ENCODE assay signal across 8 cellular contexts in genomic region chr3:86990171-86990733, GRCh38. TPM values are rescaled to one million over a fixed set of nuclear protein-coding genes. Genes with fewer than 3 reads are reported as not detected.
DNase-seq lines count a peak whose midpoint lies in the region; ATAC-seq and TF ChIP-seq lines count a peak whose summit lies in the region.

No MANE protein-coding gene starts in this region.

- H2AFZ ChIP-seq in GM23248, result no peak overlapping the region
- peak overlapping the region; percentile 98 for H2AFZ ChIP-seq in PC-3 (ENCODE audit: low read length)

- TF ChIP-seq CTCF in PC-3 (conservative IDR thresholded peaks at IDR 0.05; ENCODE audit: low read depth, low read length), result no peak

- peaks cover 48% of the 10 kb centered on the region for H3K4me1 ChIP-seq in GM23248 (ENCODE audit: insufficient read depth)
- H3K4me1 ChIP-seq in PC-3 (ENCODE audit: insufficient read depth, low read length), result peaks cover 38% of the 10 kb centered on the region
- peaks cover 61% of the 10 kb centered on the region for H3K4me1 ChIP-seq in skeletal muscle satellite cell (ENCODE audit: control insufficient read depth, insufficient read depth, low read length)

- H3K9me3 ChIP-seq in GM23248 (ENCODE audit: low read depth), result no peaks in the 10 kb centered on the region
- no peaks in the 10 kb centered on the region for H3K9me3 ChIP-seq in PC-3 (ENCODE audit: low read length)
- no peaks in the 10 kb centered on the region for H3K9me3 ChIP-seq in skeletal muscle satellite cell (replicated peaks; ENCODE audit: low read length)

- H3K27ac ChIP-seq in GM23248 (peak overlapping the region; percentile 79), PC-3 (ENCODE audit: low read length) (no peak overlapping the region)

- no peaks in the 10 kb centered on the region for H4K20me1 ChIP-seq in GM23248 (ENCODE audit: insufficient read depth)
- no peaks in the 10 kb centered on the region for H4K20me1 ChIP-seq in PC-3 (ENCODE audit: low read length)

- DNase-seq in GM23248 (peak; percentile 72), PC-3 (peak; percentile 62), left cardiac atrium (peak; percentile 27), cerebellar cortex (ENCODE audit: low spot score) (no peak), hippocampal formation (lab: John Stamatoyannopoulos, UW) (no peak), NCI-H1694 (lab: John Stamatoyannopoulos, UW) (no peak)

- H3K79me2 ChIP-seq in GM23248 (ENCODE audit: insufficient read depth) (peaks cover 73% of the 10 kb centered on the region), PC-3 (ENCODE audit: low read length) (no peaks in the 10 kb centered on the region)

- intact Hi-C loops in PC-3 (cut with micrococcal nuclease) (loop anchor here (2.0 to 5.0 kb wide), 6 partner anchors 38 to 342 kb away; no protein-coding TSS in a partner anchor), left cardiac atrium (cut with DNase I) (no loop called here)

- H3K27me3 ChIP-seq in GM23248 (replicated peaks; ENCODE audit: insufficient read depth), result no peaks in the 10 kb centered on the region
- no peaks in the 10 kb centered on the region for H3K27me3 ChIP-seq in PC-3 (ENCODE audit: low read length)
- H3K27me3 ChIP-seq in skeletal muscle satellite cell (ENCODE audit: control insufficient read depth, insufficient read depth, low read length), result no peaks in the 10 kb centered on the region

- POLR2A ChIA-PET in PC-3 (lab: Charles Lee; ENCODE audit: unreplicated experiment), result interaction anchor here (0.6 kb wide), 1 partner anchor 297 kb away, joined by 5 read pairs; no protein-coding TSS in a partner anchor

- peaks cover 84% of the 10 kb centered on the region for H3F3A ChIP-seq in GM23248 (ENCODE audit: insufficient read depth)
- H3F3A ChIP-seq in PC-3 (ENCODE audit: low read length, unreplicated experiment), result no peaks in the 10 kb centered on the region

- H3K4me2 ChIP-seq in GM23248 (ENCODE audit: unreplicated experiment) (peak overlapping the region; percentile 94), PC-3 (ENCODE audit: low read length) (peak overlapping the region; percentile 97), skeletal muscle satellite cell (ENCODE audit: low read length) (peak overlapping the region; percentile 77)

- in situ Hi-C loops in GM23248 (cut with MboI), result loop anchor here (10.0 kb wide), 1 partner anchor 205 kb away; no protein-coding TSS in a partner anchor

- peaks cover 17% of the 10 kb centered on the region; the same call in 1 of the 2 replicates for H3K36me3 ChIP-seq in GM23248 (ENCODE audit: low read depth)
- H3K36me3 ChIP-seq in PC-3 (ENCODE audit: low read depth, low read length), result 0 out of 2 replicates have a peak, but pooled peaks cover 4% of the 10 kb centered on the region
- peaks cover 4% of the 10 kb centered on the region for H3K36me3 ChIP-seq in skeletal muscle satellite cell (ENCODE audit: insufficient read depth, low read length)

- 1 to 2% methylated on average over 19 to 27 of the region's 27 CpGs for WGBS in GM23248 (ENCODE audit: low coverage in 1 of 2, low lambda C conversion rate in 2 of 2, missing lambda C conversion rate in 2 of 2), 2 experiments

- BruUV-seq in PC-3 (replicated peaks; lab: Mats Ljungman, UMichigan), result no TSS peak

- H3K9me2 ChIP-seq in GM23248 (ENCODE audit: insufficient read depth) (no peaks in the 10 kb centered on the region), PC-3 (replicated peaks; ENCODE audit: low read length) (no peaks in the 10 kb centered on the region)

- peak overlapping the region; percentile 89 for H3K4me3 ChIP-seq in GM23248
- peak overlapping the region; percentile 85 for H3K4me3 ChIP-seq in PC-3 (ENCODE audit: low read length)
- H3K4me3 ChIP-seq in skeletal muscle satellite cell (ENCODE audit: low read length), result peak overlapping the region; percentile 95

- ATAC-seq in PC-3, result peak; percentile 56
- ATAC-seq in left cardiac atrium, result peak; percentile 12 to 17
- no peak for ATAC-seq in GM21737 (IDR thresholded peaks at IDR 0.05; ENCODE audit: unreplicated experiment)

- H3K9ac ChIP-seq in GM23248, result peak overlapping the region; percentile 95
- H3K9ac ChIP-seq in PC-3 (ENCODE audit: low read length), result peak overlapping the region; percentile 55; the same call in 1 of the 2 replicates
- H3K9ac ChIP-seq in skeletal muscle satellite cell (ENCODE audit: low read depth, low read length), result peak overlapping the region; percentile 98

- CTCF ChIA-PET in PC-3 (lab: Charles Lee), result interaction anchor here (1.4 kb wide), 1 partner anchor 204 kb away, joined by 4 read pairs; no protein-coding TSS in a partner anchor

RNA-seq across cellular contexts. Expression of gene VGLL3, which starts 0.7 kb away (rescaled TPM):
- total RNA-seq in GM23248 (2014; rRNA removed; shearing (Covaris generic)), result 179 and 213 TPM in 2 replicates
- 80.5 and 85.4 TPM in 2 replicates for polyA plus RNA-seq in GM23248 (2016; fragmentation: Nextera tagmentation; extraction: Ambion mirVana)
- 1.3 and 1.8 TPM in 2 replicates for total RNA-seq in PC-3 (2014; rRNA removed)
- 10 to 100 TPM in 1 of 2 donors, 1 to 10 TPM in 1; 8.2 to 19.4 TPM for total RNA-seq in left cardiac atrium
- total RNA-seq in skeletal muscle satellite cell (2012; rRNA removed), result 59.0 and 59.3 TPM in 2 replicates

Comparison
In these comparisons a context has a peak if more than half of its experiments do, and no peak if none do; other contexts are left out.
1. DNase-seq: peak in GM23248 (single experiment), PC-3 (single experiment) and left cardiac atrium (single experiment); none in cerebellar cortex (single experiment), hippocampal formation (0 of 2) and NCI-H1694 (single experiment).
2. Peak in every context shown above with its lines, with median percentiles within 50 percentile points of each other: H3K4me2 ChIP-seq, H3K4me3 ChIP-seq and H3K9ac ChIP-seq.